In genomic region chr9:75039006-75039405, GRCh38 we compare ENCODE assay signal across 17 cellular contexts. TPM values are rescaled to one million over a fixed set of nuclear protein-coding genes. Genes with fewer than 3 reads are reported as not detected.
DNase-seq lines count a peak whose midpoint lies in the region; ATAC-seq and TF ChIP-seq lines count a peak whose summit lies in the region.
"Had no signal": no experiment of that assay in that cellular context is flagged by ENCODE, and none has a peak within 500 bp of the region (broad histone marks: within the 10 kb centered on the region; RNA-seq: fewer than 3 reads in every experiment).

No MANE protein-coding gene starts in this region.

- no peak for TF ChIP-seq POLR2A in transverse colon (IDR thresholded peaks at IDR 0.05)

- in situ Hi-C loops in transverse colon (cut with MboI; ENCODE audit: low pct_ligation_motif_present in 1 of 4, low pct_unique_long_range_greater_than_20kb in 1 of 4, low sequenced_read_pairs in 3 of 4), result no loop called here

- H3K9me3 ChIP-seq in adipocyte (ENCODE audit: control insufficient read depth, low read length) (no peaks in the 10 kb centered on the region), transverse colon (no peaks in the 10 kb centered on the region)

- TF ChIP-seq CTCF in foreskin keratinocyte (conservative IDR thresholded peaks at IDR 0.05) (no peak), transverse colon (IDR thresholded peaks at IDR 0.05) (no peak)

- peak overlapping the region; percentile 55 for H3K9ac ChIP-seq in adipocyte (ENCODE audit: low read length)

- WGBS in transverse colon (ENCODE audit: low coverage in 1 of 2), 2 donors, result 54 to 66% methylated on average over 2 of the region's 2 CpGs

- H3K27me3 ChIP-seq in adipocyte (replicated peaks; ENCODE audit: control insufficient read depth, insufficient read depth, low read length) (no peaks in the 10 kb centered on the region), foreskin keratinocyte (no peaks in the 10 kb centered on the region), transverse colon (no peaks in the 10 kb centered on the region)

- ATAC-seq in foreskin keratinocyte, result peak; percentile 39
- ATAC-seq: Right ventricle myocardium inferior had no signal

- H3K4me1 ChIP-seq in adipocyte (ENCODE audit: control insufficient read depth, insufficient read depth, low read length), result peaks cover 26% of the 10 kb centered on the region
- peaks cover under 1% of the 10 kb centered on the region for H3K4me1 ChIP-seq in foreskin keratinocyte
- no peaks in the 10 kb centered on the region for H3K4me1 ChIP-seq in transverse colon

- intact Hi-C loops in transverse colon (cut with DNase I; ENCODE audit: low total_unique reads), result no loop called here

- H3K27ac ChIP-seq in foreskin keratinocyte (no peak overlapping the region), transverse colon (peak overlapping the region in 1 of 4 donors; percentile 40)

- DNase-seq in GM04503 (ENCODE audit: low read depth) (peak; percentile 89), adipocyte (ENCODE audit: low read depth) (peak; percentile 87), foreskin keratinocyte (peak in 1 of 2 donors; percentile 44), stromal cell of bone marrow (ENCODE audit: low read depth) (peak; percentile 78), transverse colon (no peak), NCI-H524 (lab: John Stamatoyannopoulos, UW) (no peak), NCI-H2227 (lab: John Stamatoyannopoulos, UW; ENCODE audit: unreplicated experiment) (no peak)
- DNase-seq in activated T-cell treated with anti-CD3 and anti-CD28 coated beads, Interleukin-2, amount 50 U/mL, for 1 hour, result no peak
- DNase-seq: activated CD4-positive, alpha-beta T cell treated with anti-CD3 and anti-CD28 coated beads, Interleukin-2, amount 50 U/mL, for 4 hours; effector CD4-positive, alpha-beta T cell; GF-D8; Karpas-422; kidney glomerular epithelial cell; NCI-H187; stimulated activated CD4-positive, alpha-beta T cell treated with anti-CD3 and anti-CD28 coated beads, Interleukin-2, amount 100 ng/mL, for 48 hours; T-helper 9 cell had no signal

- H3K36me3 ChIP-seq in adipocyte (ENCODE audit: control insufficient read depth, insufficient read depth, low read length, severe bottlenecking) (no peaks in the 10 kb centered on the region), transverse colon (no peaks in the 10 kb centered on the region)

- H3K4me3 ChIP-seq in adipocyte (ENCODE audit: low read length), result peak overlapping the region; percentile 57
- H3K4me3 ChIP-seq in transverse colon, result no peak overlapping the region

- TF ChIP-seq EP300 in transverse colon (IDR thresholded peaks at IDR 0.05; ENCODE audit: low read depth), result no peak

RNA-seq across cellular contexts. Expression of gene CARNMT1, which starts 10.9 kb away (rescaled TPM):
- total RNA-seq in foreskin keratinocyte, result 16.6 and 18.6 TPM in 2 replicates
- 3.9 and 5.2 TPM in 2 replicates for polyA plus RNA-seq in foreskin keratinocyte
- total RNA-seq in transverse colon, result 10 to 100 TPM; 21.7 to 29.1 (median 25.1) TPM

RNA-seq across cellular contexts. Expression of gene NMRK1, which starts 48.9 kb away (rescaled TPM):
- total RNA-seq in foreskin keratinocyte (18.5 and 20.3 TPM in 2 replicates), transverse colon (10 to 100 TPM in 2 of 4 donors, 1 to 10 TPM in 2; 3.4 to 36.7 (median 21.6) TPM)
- 21.5 and 22.5 TPM in 2 replicates for polyA plus RNA-seq in foreskin keratinocyte

RNA-seq across cellular contexts. Expression of gene OSTF1, which starts 49.3 kb away (rescaled TPM):
- total RNA-seq in foreskin keratinocyte, result 48.1 and 50.0 TPM in 2 replicates
- polyA plus RNA-seq in foreskin keratinocyte, result 38.7 and 43.8 TPM in 2 replicates
- 10 to 100 TPM in 2 of 4 donors, 1 to 10 TPM in 1, under 1 TPM in 1; 0.60 to 37.8 (median 19.0) TPM for total RNA-seq in transverse colon

Comparison
In these comparisons a context has a peak if more than half of its experiments do, and no peak if none do; other contexts are left out.
1. DNase-seq: peak in GM04503 (single experiment), adipocyte (single experiment) and stromal cell of bone marrow (single experiment); none in transverse colon (single experiment), NCI-H524 (0 of 2), NCI-H2227 (single experiment) and activated T-cell treated with anti-CD3 and anti-CD28 coated beads, Interleukin-2, amount 50 U/mL, for 1 hour (single experiment).